18 cellular contexts compared by ENCODE assay signal in genomic region chr19:52557231-52557995, GRCh38. TPM values are rescaled to one million over a fixed set of nuclear protein-coding genes. Genes with fewer than 3 reads are reported as not detected.
DNase-seq lines count a peak whose midpoint lies in the region; ATAC-seq, FAIRE-seq and TF ChIP-seq lines count a peak whose summit lies in the region.
"Had no signal": no experiment of that assay in that cellular context is flagged by ENCODE, and none has a peak within 500 bp of the region (broad histone marks: within the 10 kb centered on the region; RNA-seq: fewer than 3 reads in every experiment).

No MANE protein-coding gene starts in this region.

- peaks cover 61 to 86% (median 65%) of the 10 kb centered on the region in 4 donors for H3K9me3 ChIP-seq in liver (ENCODE audit: control insufficient read depth in 4 of 4, low read length in 3 of 4)
- H3K9me3 ChIP-seq in HepG2 (ENCODE audit: low read length), result peaks cover 56% of the 10 kb centered on the region
- H3K9me3 ChIP-seq in adipocyte (ENCODE audit: control insufficient read depth, low read length), result peaks cover 93% of the 10 kb centered on the region
- H3K9me3 ChIP-seq in trophoblast cell (ENCODE audit: insufficient read depth, low read depth, low read length), result peaks cover 9% of the 10 kb centered on the region
- H3K9me3 ChIP-seq in mammary epithelial cell (replicated peaks; ENCODE audit: insufficient read depth, low read length), result peaks cover 62% of the 10 kb centered on the region
- H3K9me3 ChIP-seq in CD8-positive, alpha-beta T cell (ENCODE audit: low read length), result peaks cover 66% of the 10 kb centered on the region

- H3K4me3 Mint-ChIP-seq in CD8-positive, alpha-beta T cell, result no peak overlapping the region
- H3K4me3 Mint-ChIP-seq: B cell; CD4-positive, CD25-positive, alpha-beta regulatory T cell; H9 had no signal

- TF ChIP-seq CTCF in liver (IDR thresholded peaks at IDR 0.05; ENCODE audit: low read depth, low read length, missing input control) (no peak), HepG2 (CRISPR knock-in tag; IDR thresholded peaks at IDR 0.05) (no peak), mammary epithelial cell (conservative IDR thresholded peaks at IDR 0.05 in 1 of 2, IDR thresholded peaks at IDR 0.05 in 1 of 2; ENCODE audit: extremely low read depth in 1 of 2, insufficient read depth in 1 of 2, low read depth in 1 of 2, low read length in 2 of 2) (no peak)
- TF ChIP-seq CTCF in CD8-positive, alpha-beta T cell (IDR thresholded peaks at IDR 0.05), result no peak

- H3K9me3 Mint-ChIP-seq in CD8-positive, alpha-beta T cell, result peaks cover 53% of the 10 kb centered on the region

- no peak overlapping the region for H2BK12ac ChIP-seq in trophoblast cell (ENCODE audit: low read length)

- DNase-seq in HepG2 (ENCODE audit: low spot score) (no peak), adipocyte (ENCODE audit: low read depth) (no peak), trophoblast cell (peak; percentile 54 to 82), mammary epithelial cell (no peak)
- DNase-seq in CD8-positive, alpha-beta T cell, result no peak
- no peak for DNase-seq in stimulated activated CD4-positive, alpha-beta T cell treated with anti-CD3 and anti-CD28 coated beads, Interleukin-4, amount 100 ng/mL, for 4 hours
- DNase-seq: C1 segment of cervical spinal cord; CD4-positive, CD25-positive, alpha-beta regulatory T cell; DMS153; DMS79; GDM1; GM23248; H9 had no signal

- H2BK5ac ChIP-seq in trophoblast cell (ENCODE audit: low read depth, low read length, poor library complexity), result no peak overlapping the region

- TF ChIP-seq POLR2A in HepG2 (IDR thresholded peaks at IDR 0.05; ENCODE audit: insufficient read depth in 1 of 2, low read depth in 2 of 2, low read length in 2 of 2), result no peak

- in situ Hi-C loops in HepG2 (cut with HindIII; ENCODE audit: extremely low pct_ligation_motif_present, low pct_unique_long_range_greater_than_20kb), result no loop called here
- in situ Hi-C loops in mammary epithelial cell (cut with MboI; ENCODE audit: low sequenced_read_pairs in 2 of 2), result no loop called here

- H3K36me3 Mint-ChIP-seq in CD8-positive, alpha-beta T cell, result peaks cover 86% of the 10 kb centered on the region

- peak overlapping the region in 2 of 3 donors; percentile 25 to 72 for H3K4me3 ChIP-seq in liver (ENCODE audit: low read depth in 1 of 3, low read length in 3 of 3)
- no peak overlapping the region for H3K4me3 ChIP-seq in HepG2 (replicated peaks in 1 of 3; ENCODE audit: insufficient read depth in 1 of 3, low read depth in 2 of 3, low read length in 3 of 3)
- peak overlapping the region; percentile 62 for H3K4me3 ChIP-seq in adipocyte (ENCODE audit: low read length)
- no peak overlapping the region for H3K4me3 ChIP-seq in trophoblast cell (ENCODE audit: low read depth, low read length)
- no peak overlapping the region for H3K4me3 ChIP-seq in mammary epithelial cell (replicated peaks in 1 of 3; ENCODE audit: insufficient read depth in 1 of 3, low read depth in 2 of 3, low read length in 3 of 3)
- H3K4me3 ChIP-seq in CD8-positive, alpha-beta T cell (ENCODE audit: low read depth, low read length), result no peak overlapping the region
- H3K4me3 ChIP-seq: GM23248 had no signal

- no peak for FAIRE-seq in HepG2 (lab: Jason Lieb, UNC)
- FAIRE-seq: GM12892, GM18507, HTR-8/SVneo had no signal

- POLR2A ChIA-PET in HepG2 (lab: Yijun Ruan, JAX), result no interaction called here
- POLR2A ChIA-PET in CD8-positive, alpha-beta T cell (lab: Charles Lee), result no interaction called here

- H2AK5ac ChIP-seq in trophoblast cell (ENCODE audit: low read length), result no peak overlapping the region

- dilution Hi-C loops in mammary epithelial cell (cut with HindIII; ENCODE audit: low sequenced_read_pairs), result no loop called here

- TF ChIP-seq EP300 in HepG2 (IDR thresholded peaks at IDR 0.05; ENCODE audit: low read depth in 2 of 2, low read length in 2 of 2) (no peak), HepG2 (CRISPR knock-in tag; IDR thresholded peaks at IDR 0.05; ENCODE audit: borderline replicate concordance) (no peak)

- H3K9ac ChIP-seq in liver (ENCODE audit: low read depth in 1 of 2, low read length in 2 of 2), result no peak overlapping the region
- H3K9ac ChIP-seq in HepG2 (ENCODE audit: insufficient read depth, low read depth, low read length), result no peak overlapping the region
- H3K9ac ChIP-seq in adipocyte (ENCODE audit: low read length), result no peak overlapping the region
- H3K9ac ChIP-seq in trophoblast cell (ENCODE audit: low read length), result no peak overlapping the region
- no peak overlapping the region for H3K9ac ChIP-seq in mammary epithelial cell (ENCODE audit: insufficient read depth, low read length)
- H3K9ac ChIP-seq: GM23248 had no signal

- no peak overlapping the region for H3K23ac ChIP-seq in trophoblast cell (ENCODE audit: low read length)

- H4K12ac ChIP-seq in trophoblast cell (ENCODE audit: low read depth, low read length), result no peak overlapping the region

- no peak overlapping the region for H4K8ac ChIP-seq in trophoblast cell (ENCODE audit: low read depth, low read length)

- TF ChIP-seq RAD21 in liver (IDR thresholded peaks at IDR 0.05) (no peak), HepG2 (CRISPR knock-in tag; IDR thresholded peaks at IDR 0.05) (no peak)

- H3K4me1 ChIP-seq in liver (ENCODE audit: control insufficient read depth in 4 of 4, insufficient read depth in 4 of 4, low read length in 3 of 4) (no peaks in the 10 kb centered on the region), HepG2 (ENCODE audit: insufficient read depth, low read length) (no peaks in the 10 kb centered on the region), adipocyte (ENCODE audit: control insufficient read depth, insufficient read depth, low read length) (no peaks in the 10 kb centered on the region), trophoblast cell (ENCODE audit: control insufficient read depth in 1 of 2, insufficient read depth in 2 of 2, low read length in 2 of 2) (no peaks in the 10 kb centered on the region), mammary epithelial cell (ENCODE audit: insufficient read depth, low read length) (no peaks in the 10 kb centered on the region)
- H3K4me1 ChIP-seq in CD8-positive, alpha-beta T cell (ENCODE audit: insufficient read depth, low read length), result no peaks in the 10 kb centered on the region

- no peak overlapping the region for H3K27ac Mint-ChIP-seq in CD8-positive, alpha-beta T cell
- H3K27ac Mint-ChIP-seq: B cell; CD4-positive, CD25-positive, alpha-beta regulatory T cell had no signal

- no peaks in the 10 kb centered on the region for H3K27me3 Mint-ChIP-seq in CD8-positive, alpha-beta T cell (ENCODE audit: low read depth)
- H3K27me3 Mint-ChIP-seq: B cell; CD4-positive, CD25-positive, alpha-beta regulatory T cell had no signal

- no peak overlapping the region for H3K14ac ChIP-seq in trophoblast cell (ENCODE audit: low read length)

- BruUV-seq in HepG2 (replicated peaks; lab: Mats Ljungman, UMichigan) (no TSS peak), mammary epithelial cell (replicated peaks; lab: Mats Ljungman, UMichigan) (no TSS peak)

- H3K4me1 Mint-ChIP-seq in CD8-positive, alpha-beta T cell (ENCODE audit: low read depth), result no peaks in the 10 kb centered on the region
- H3K4me1 Mint-ChIP-seq: B cell; CD4-positive, CD25-positive, alpha-beta regulatory T cell had no signal

- H3K27ac ChIP-seq in liver (ENCODE audit: low read depth in 1 of 2, low read length in 2 of 2), result no peak overlapping the region
- no peak overlapping the region for H3K27ac ChIP-seq in HepG2 (ENCODE audit: extremely low read length, insufficient read depth, low read length)
- H3K27ac ChIP-seq in trophoblast cell (ENCODE audit: low read depth, low read length), result no peak overlapping the region
- H3K27ac ChIP-seq in mammary epithelial cell (ENCODE audit: insufficient read depth, low read depth, low read length), result no peak overlapping the region
- no peak overlapping the region for H3K27ac ChIP-seq in CD8-positive, alpha-beta T cell (ENCODE audit: low read depth, low read length)
- H3K27ac ChIP-seq: GM23248 had no signal

- intact Hi-C loops in HepG2 (cut with micrococcal nuclease; ENCODE audit: unreplicated experiment) (no loop called here), mammary epithelial cell (cut with micrococcal nuclease) (no loop called here)
- intact Hi-C loops in CD8-positive, alpha-beta T cell (cut with DNase I, micrococcal nuclease), result no loop called here

- H3K18ac ChIP-seq in trophoblast cell (ENCODE audit: low read length), result no peak overlapping the region

- CTCF ChIA-PET in HepG2 (lab: Yijun Ruan, JAX; ENCODE audit: low intra/inter-chr PET ratio, low total read pairs), result no interaction called here
- CTCF ChIA-PET in mammary epithelial cell (lab: Charles Lee; ENCODE audit: low non-redundant PET), result no interaction called here
- CTCF ChIA-PET in CD8-positive, alpha-beta T cell (lab: Charles Lee), result no interaction called here

- H2AFZ ChIP-seq in HepG2 (ENCODE audit: low read length), result no peak overlapping the region
- H2AFZ ChIP-seq in trophoblast cell (ENCODE audit: insufficient read depth, low read length, poor library complexity), result no peak overlapping the region
- H2AFZ ChIP-seq in mammary epithelial cell (ENCODE audit: low read depth, low read length), result no peak overlapping the region
- H2AFZ ChIP-seq: GM23248 had no signal

- H3K79me2 ChIP-seq in HepG2 (ENCODE audit: insufficient read depth, low read length) (no peaks in the 10 kb centered on the region), trophoblast cell (ENCODE audit: control insufficient read depth, insufficient read depth, low read length, poor library complexity) (no peaks in the 10 kb centered on the region), mammary epithelial cell (ENCODE audit: insufficient read depth, low read length) (peaks cover 4% of the 10 kb centered on the region)

- H2BK120ac ChIP-seq in trophoblast cell (ENCODE audit: insufficient read depth, low read length, poor library complexity), result no peak overlapping the region

- H4K20me1 ChIP-seq in HepG2 (ENCODE audit: insufficient read depth, low read length) (no peaks in the 10 kb centered on the region), mammary epithelial cell (ENCODE audit: insufficient read depth, low read length) (no peaks in the 10 kb centered on the region)

- H3K36me3 ChIP-seq in liver (ENCODE audit: control insufficient read depth in 4 of 4, insufficient read depth in 3 of 4, low read depth in 1 of 4, low read length in 3 of 4) (peaks cover 8 to 46% (median 39%) of the 10 kb centered on the region in 4 donors), HepG2 (replicated peaks in 1 of 2; ENCODE audit: control insufficient read depth in 1 of 2, insufficient read depth in 2 of 2, low read length in 2 of 2) (peaks cover 13 to 31% of the 10 kb centered on the region in 2 experiments; a peak in 4 of 5 replicates), adipocyte (ENCODE audit: control insufficient read depth, insufficient read depth, low read length, severe bottlenecking) (peaks cover 77% of the 10 kb centered on the region), trophoblast cell (ENCODE audit: control insufficient read depth in 1 of 2, insufficient read depth in 2 of 2, low read length in 2 of 2) (peaks cover 14 to 44% of the 10 kb centered on the region in 2 experiments), mammary epithelial cell (ENCODE audit: insufficient read depth, low read length) (peaks cover 11% of the 10 kb centered on the region)
- peaks cover 23% of the 10 kb centered on the region for H3K36me3 ChIP-seq in CD8-positive, alpha-beta T cell (ENCODE audit: insufficient read depth, low read length)

- WGBS in liver, result 98% methylated on average over 16 of the region's 16 CpGs
- 92% methylated on average over 15 of the region's 16 CpGs for WGBS in HepG2 (ENCODE audit: low lambda C conversion rate)
- no CpG with 5 or more reads among the region's 16 CpGs for WGBS in trophoblast cell (ENCODE audit: extremely low coverage, insufficient coverage, insufficient read length)
- WGBS in mammary epithelial cell (ENCODE audit: low coverage, missing lambda C conversion rate), result 99% methylated on average over 11 of the region's 16 CpGs

- no peaks in the 10 kb centered on the region for H3K79me1 ChIP-seq in trophoblast cell (ENCODE audit: low read length)

- H3K27me3 ChIP-seq in liver (ENCODE audit: control insufficient read depth in 4 of 4, insufficient read depth in 4 of 4, low read length in 3 of 4) (no peaks in the 10 kb centered on the region), HepG2 (ENCODE audit: control insufficient read depth in 1 of 2, insufficient read depth in 2 of 2, low read length in 2 of 2) (no peaks in the 10 kb centered on the region), adipocyte (replicated peaks; ENCODE audit: control insufficient read depth, insufficient read depth, low read length) (no peaks in the 10 kb centered on the region), trophoblast cell (ENCODE audit: insufficient read depth, low read length) (no peaks in the 10 kb centered on the region), mammary epithelial cell (ENCODE audit: insufficient read depth, low read length) (no peaks in the 10 kb centered on the region)
- no peaks in the 10 kb centered on the region for H3K27me3 ChIP-seq in CD8-positive, alpha-beta T cell (ENCODE audit: insufficient read depth, low read length)

- no peak for ATAC-seq in HepG2
- no peak for ATAC-seq in CD8-positive, alpha-beta T cell

- H4K91ac ChIP-seq in trophoblast cell (ENCODE audit: low read depth, low read length), result no peak overlapping the region

- H3K4me2 ChIP-seq in HepG2 (ENCODE audit: low read depth, low read length) (no peak overlapping the region), trophoblast cell (ENCODE audit: low read length) (no peak overlapping the region), mammary epithelial cell (ENCODE audit: insufficient read depth, low read depth, low read length) (no peak overlapping the region)

- no peak overlapping the region for H3K4ac ChIP-seq in trophoblast cell (ENCODE audit: low read depth, low read length)

RNA-seq across cellular contexts. Expression of gene ZNF701, which starts 12.7 kb away (rescaled TPM):
- total RNA-seq in liver, result 10 to 100 TPM in 1 of 2 donors, 1 to 10 TPM in 1; 4.9 to 12.8 TPM
- polyA plus RNA-seq in liver, result 1 to 10 TPM in 1 of 2 donors, under 1 TPM in 1; 0.75 to 1.1 TPM
- 6.3 and 7.7 TPM in 2 replicates for total RNA-seq in HepG2 (2016; rRNA removed; fragmentation: Illumina TruSeq; extraction: Trizol)
- 1.1 and 2.6 TPM in 2 replicates for total RNA-seq in HepG2 (2016; cell fraction: cytosol; rRNA removed; fragmentation: Illumina TruSeq; extraction: Trizol; ENCODE audit: low read depth)
- total RNA-seq in HepG2 (2016; cell fraction: insoluble cytoplasmic fraction; rRNA removed; fragmentation: Illumina TruSeq; extraction: Trizol), result 6.6 and 8.1 TPM in 2 replicates
- 3.1 and 4.0 TPM in 2 replicates for total RNA-seq in HepG2 (2016; cell fraction: membrane; rRNA removed; fragmentation: Illumina TruSeq; extraction: Trizol)
- 5.7 and 10.0 TPM in 2 replicates for total RNA-seq in HepG2 (2016; cell fraction: nucleus; rRNA removed; fragmentation: Illumina TruSeq; extraction: Trizol)
- 4.5 and 5.0 TPM in 2 replicates for polyA plus RNA-seq in HepG2 (2011; rRNA removed)
- polyA plus RNA-seq in HepG2 (2011; cell fraction: cytosol; rRNA removed), result 1.6 and 2.2 TPM in 2 replicates
- 5.8 and 6.5 TPM in 2 replicates for polyA plus RNA-seq in HepG2 (2011; cell fraction: nucleus; rRNA removed)
- 1.7 and 2.9 TPM in 2 replicates for polyA plus RNA-seq in HepG2 (2012)
- polyA plus RNA-seq in HepG2 (2016; cell fraction: cytosol; fragmentation: Illumina TruSeq; extraction: Trizol; ENCODE audit: low read depth), result 0.11 and 0.12 TPM in 2 replicates
- polyA plus RNA-seq in HepG2 (2016; cell fraction: insoluble cytoplasmic fraction; fragmentation: Illumina TruSeq; extraction: Trizol; ENCODE audit: low read depth), result 2.8 and 3.7 TPM in 2 replicates
- 0.38 and 0.49 TPM in 2 replicates for polyA plus RNA-seq in HepG2 (2016; cell fraction: membrane; fragmentation: Illumina TruSeq; extraction: Trizol; ENCODE audit: low read depth)
- 5.5 and 7.9 TPM in 2 replicates for polyA plus RNA-seq in HepG2 (2016; cell fraction: nucleus; fragmentation: Illumina TruSeq; extraction: Trizol; ENCODE audit: insufficient read depth, low read depth)
- 6.0 and 8.1 TPM in 2 replicates for polyA minus RNA-seq in HepG2 (2011; rRNA and poly(A)+ RNA removed; ENCODE audit: low replicate concordance)
- polyA minus RNA-seq in HepG2 (2011; cell fraction: cytosol; rRNA and poly(A)+ RNA removed), result 4.0 and 5.3 TPM in 2 replicates
- 16.4 and 19.3 TPM in 2 replicates for polyA minus RNA-seq in HepG2 (2011; cell fraction: nucleus; rRNA and poly(A)+ RNA removed)
- polyA plus RNA-seq in trophoblast cell (2013), result 13.8 and 14.2 TPM in 2 replicates
- 10 to 100 TPM; 10.8 to 13.2 TPM for total RNA-seq in mammary epithelial cell
- polyA plus RNA-seq in mammary epithelial cell, result 5.1 TPM
- polyA minus RNA-seq in mammary epithelial cell, result 9.5 TPM
- total RNA-seq in CD8-positive, alpha-beta T cell, result 10 to 100 TPM; 11.2 to 11.9 TPM

RNA-seq across cellular contexts. Expression of gene ZNF808, which starts 29.9 kb away (rescaled TPM):
- total RNA-seq in liver (1 to 10 TPM; 8.7 to 9.4 TPM), HepG2 (2016; rRNA removed; fragmentation: Illumina TruSeq; extraction: Trizol) (7.4 and 17.5 TPM in 2 replicates), mammary epithelial cell (10 to 100 TPM; 14.1 to 21.3 TPM)
- polyA plus RNA-seq in liver (1 to 10 TPM in 1 of 2 donors, under 1 TPM in 1; 0.88 to 1.7 TPM), HepG2 (2011; rRNA removed) (3.0 and 3.3 TPM in 2 replicates), mammary epithelial cell (4.6 TPM)
- total RNA-seq in HepG2 (2016; cell fraction: cytosol; rRNA removed; fragmentation: Illumina TruSeq; extraction: Trizol; ENCODE audit: low read depth), result 1.5 and 2.7 TPM in 2 replicates
- total RNA-seq in HepG2 (2016; cell fraction: insoluble cytoplasmic fraction; rRNA removed; fragmentation: Illumina TruSeq; extraction: Trizol), result 7.6 and 14.1 TPM in 2 replicates
- 5.1 and 6.2 TPM in 2 replicates for total RNA-seq in HepG2 (2016; cell fraction: membrane; rRNA removed; fragmentation: Illumina TruSeq; extraction: Trizol)
- total RNA-seq in HepG2 (2016; cell fraction: nucleus; rRNA removed; fragmentation: Illumina TruSeq; extraction: Trizol), result 8.7 and 11.8 TPM in 2 replicates
- polyA plus RNA-seq in HepG2 (2011; cell fraction: cytosol; rRNA removed), result 1.2 and 2.1 TPM in 2 replicates
- 3.7 and 5.5 TPM in 2 replicates for polyA plus RNA-seq in HepG2 (2011; cell fraction: nucleus; rRNA removed)
- 1.4 and 1.7 TPM in 2 replicates for polyA plus RNA-seq in HepG2 (2012)
- polyA plus RNA-seq in HepG2 (2016; cell fraction: cytosol; fragmentation: Illumina TruSeq; extraction: Trizol; ENCODE audit: low read depth), result 0.03 and 0.27 TPM in 2 replicates
- polyA plus RNA-seq in HepG2 (2016; cell fraction: insoluble cytoplasmic fraction; fragmentation: Illumina TruSeq; extraction: Trizol; ENCODE audit: low read depth), result 2.4 and 3.5 TPM in 2 replicates
- 0.37 and 0.50 TPM in 2 replicates for polyA plus RNA-seq in HepG2 (2016; cell fraction: membrane; fragmentation: Illumina TruSeq; extraction: Trizol; ENCODE audit: low read depth)
- polyA plus RNA-seq in HepG2 (2016; cell fraction: nucleus; fragmentation: Illumina TruSeq; extraction: Trizol; ENCODE audit: insufficient read depth, low read depth), result 5.9 and 8.6 TPM in 2 replicates
- 2.8 and 6.5 TPM in 2 replicates for polyA minus RNA-seq in HepG2 (2011; rRNA and poly(A)+ RNA removed; ENCODE audit: low replicate concordance)
- polyA minus RNA-seq in HepG2 (2011; cell fraction: cytosol; rRNA and poly(A)+ RNA removed), result 3.8 and 6.8 TPM in 2 replicates
- polyA minus RNA-seq in HepG2 (2011; cell fraction: nucleus; rRNA and poly(A)+ RNA removed), result 13.0 and 22.6 TPM in 2 replicates
- polyA plus RNA-seq in trophoblast cell (2013), result 7.6 and 9.1 TPM in 2 replicates
- 15.2 TPM for polyA minus RNA-seq in mammary epithelial cell
- 10 to 100 TPM; 16.4 to 19.2 TPM for total RNA-seq in CD8-positive, alpha-beta T cell

Comparison
In these comparisons a context has a peak if more than half of its experiments do, and no peak if none do; other contexts are left out.
1. H3K4me3 ChIP-seq: peak in liver (2 of 3) and adipocyte (single experiment); none in HepG2 (0 of 3), trophoblast cell (single experiment), mammary epithelial cell (0 of 3) and CD8-positive, alpha-beta T cell (single experiment).
2. DNase-seq: peak in trophoblast cell (2 of 2); none in HepG2 (single experiment), adipocyte (single experiment), mammary epithelial cell (single experiment), CD8-positive, alpha-beta T cell (0 of 7) and stimulated activated CD4-positive, alpha-beta T cell treated with anti-CD3 and anti-CD28 coated beads, Interleukin-4, amount 100 ng/mL, for 4 hours (0 of 2).